ENCODE assay signal across 1 cellular context in the genomic region with DNA sequence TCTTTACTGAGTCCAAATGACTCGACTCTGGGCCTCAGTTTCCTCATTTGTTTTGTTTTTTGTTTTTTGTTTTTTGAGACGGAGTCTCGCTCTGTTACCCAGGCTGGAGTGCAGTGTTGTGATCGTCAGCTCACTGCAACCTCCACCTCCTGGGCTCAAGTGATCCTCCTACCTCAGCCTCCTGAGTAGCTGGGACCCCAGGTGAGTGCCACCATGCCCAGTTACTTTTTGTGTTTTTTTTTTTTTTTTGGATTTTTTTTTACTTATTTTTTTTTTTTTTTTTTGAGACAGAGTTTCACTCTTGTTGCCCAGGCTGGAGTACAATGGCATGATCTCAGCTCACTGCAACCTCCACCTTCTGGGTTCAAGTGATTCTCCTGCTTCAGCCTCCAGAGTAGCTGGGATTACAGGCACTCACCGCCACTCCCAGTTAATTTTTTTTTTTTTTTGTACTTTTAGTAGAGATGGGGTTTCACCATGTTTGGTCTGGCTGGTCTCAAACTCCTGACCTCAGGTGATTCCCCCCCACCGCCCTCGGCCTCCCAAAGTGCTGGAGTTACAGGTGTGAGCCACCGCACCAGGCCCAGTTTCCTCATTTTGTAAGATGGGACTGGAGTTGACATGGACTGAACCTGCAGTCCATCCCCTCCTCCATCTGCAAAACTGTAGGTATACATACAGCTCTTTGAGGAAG.
TF ChIP-seq lines count a peak whose summit lies in the region.

No MANE protein-coding gene starts in this region.

TF ChIP-seq in HEK293, 187 proteins besides CTCF, POLR2A, EP300 and RAD21:
- TF ChIP-seq, protein P1, sequence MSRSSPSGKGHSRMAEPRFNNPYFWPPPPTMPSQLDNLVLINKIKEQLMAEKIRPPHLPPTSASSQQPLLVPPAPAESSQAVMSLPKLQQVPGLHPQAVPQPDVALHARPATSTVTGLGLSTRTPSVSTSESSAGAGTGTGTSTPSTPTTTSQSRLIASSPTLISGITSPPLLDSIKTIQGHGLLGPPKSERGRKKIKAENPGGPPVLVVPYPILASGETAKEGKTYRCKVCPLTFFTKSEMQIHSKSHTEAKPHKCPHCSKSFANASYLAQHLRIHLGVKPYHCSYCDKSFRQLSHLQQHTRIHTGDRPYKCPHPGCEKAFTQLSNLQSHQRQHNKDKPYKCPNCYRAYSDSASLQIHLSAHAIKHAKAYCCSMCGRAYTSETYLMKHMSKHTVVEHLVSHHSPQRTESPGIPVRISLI (tag by site-specific recombination; IDR thresholded peaks at IDR 0.05), result peak; percentile 94
